ENCODE assay signal across 33 cellular contexts in genomic region chr17:34634551-34635160, GRCh38. TPM values are rescaled to one million over a fixed set of nuclear protein-coding genes. Genes with fewer than 3 reads are reported as not detected.
"Had no signal": no experiment of that assay in that cellular context is flagged by ENCODE, and none has a peak within 500 bp of the region (broad histone marks: within the 10 kb centered on the region; RNA-seq: fewer than 3 reads in every experiment).

No MANE protein-coding gene starts in this region.

- H3K9me3 ChIP-seq: esophagus squamous epithelium, gastroesophageal sphincter had no signal

- FAIRE-seq: astrocyte, bronchial epithelial cell, colon, endometrium, endothelial cell of umbilical vein had no signal

- DNase-seq: activated CD4-positive, alpha-beta memory T cell treated with anti-CD3 and anti-CD28 coated beads for 36 hours; activated CD4-positive, alpha-beta T cell treated with anti-CD3 and anti-CD28 coated beads for 36 hours; activated CD4-positive, alpha-beta T cell treated with anti-CD3 and anti-CD28 coated beads, Interleukin-2, amount 10 ng/mL, durations not matched to agents 24 days and 14 days; activated CD4-positive, CD25-positive, alpha-beta regulatory T cell; activated CD4-positive, CD25-positive, alpha-beta regulatory T cell treated with anti-CD3 and anti-CD28 coated beads, Interleukin-2, amount 50 U/mL, for 72 hours; activated CD8-positive, alpha-beta memory T cell treated with anti-CD3 and anti-CD28 coated beads, Interleukin-2, amount 10 ng/mL, durations not matched to agents 7 days and 5 days; activated CD8-positive, alpha-beta memory T cell treated with anti-CD3 and anti-CD28 coated beads, Interleukin-2, amount 50 U/mL, for 4 hours; activated CD8-positive, alpha-beta T cell treated with anti-CD3 and anti-CD28 coated beads, Interleukin-2, amount 10 ng/mL, durations not matched to agents 7 days and 5 days; activated gamma-delta T cell; activated naive CD4-positive, alpha-beta T cell; activated naive CD4-positive, alpha-beta T cell treated with anti-CD3 and anti-CD28 coated beads, Interleukin-2, amount 50 U/mL, for 16 hours; activated T-cell treated with anti-CD3 and anti-CD28 coated beads, Interleukin-2, amount 50 U/mL, for 1 hour; activated T-cell treated with anti-CD3 and anti-CD28 coated beads, Interleukin-2, amount 50 U/mL, for 48 hours; amniotic stem cell; anterior cingulate cortex; brain microvascular endothelial cell; cortex of kidney; dermis blood vessel endothelial cell; effector CD4-positive, alpha-beta T cell; esophagus squamous epithelium; foreskin melanocyte; T-helper 2 cell had no signal

- H3K36me3 ChIP-seq: brain microvascular endothelial cell, esophagus squamous epithelium, gastroesophageal sphincter had no signal

- ATAC-seq: activated CD4-positive, alpha-beta T cell treated with anti-CD3 and anti-CD28 coated beads for 36 hours; activated CD8-positive, alpha-beta memory T cell treated with anti-CD3 and anti-CD28 coated beads, Interleukin-2, amount 10 ng/mL, durations not matched to agents 7 days and 5 days; activated CD8-positive, alpha-beta T cell treated with anti-CD3 and anti-CD28 coated beads, Interleukin-2, amount 10 ng/mL, durations not matched to agents 7 days and 5 days; gastroesophageal sphincter had no signal

- H3K27ac ChIP-seq: brain microvascular endothelial cell, epithelial cell of prostate, esophagus squamous epithelium, gastroesophageal sphincter had no signal

- H3K4me3 ChIP-seq: esophagus squamous epithelium, gastroesophageal sphincter had no signal

RNA-seq across cellular contexts. Expression of gene TMEM132E, which starts 55.3 kb away (rescaled TPM):
- total RNA-seq: activated CD4-positive, alpha-beta memory T cell treated with anti-CD3 and anti-CD28 coated beads for 36 hours; activated CD4-positive, alpha-beta T cell treated with anti-CD3 and anti-CD28 coated beads for 36 hours; activated CD4-positive, alpha-beta T cell treated with anti-CD3 and anti-CD28 coated beads, Interleukin-2, amount 10 ng/mL, durations not matched to agents 24 days and 14 days; activated CD8-positive, alpha-beta memory T cell treated with anti-CD3 and anti-CD28 coated beads, Interleukin-2, amount 10 ng/mL, durations not matched to agents 7 days and 5 days; activated CD8-positive, alpha-beta T cell treated with anti-CD3 and anti-CD28 coated beads, Interleukin-2, amount 10 ng/mL, durations not matched to agents 7 days and 5 days; activated T-helper 1 cell treated with anti-CD3 and anti-CD28 coated beads, Interleukin-12 subunit alpha, Interleukin-12 subunit beta, Interleukin-2, Interleukin-4 antibody, amounts not matched to agents 30 ng/mL and 10 ng/mL and 1 ng/mL, durations not matched to agents 14 hours and 24 hours and 36 hours; bronchial epithelial cell; dermis blood vessel endothelial cell; endothelial cell of umbilical vein; fibroblast of lung; fibroblast of villous mesenchyme; glomerular endothelial cell had no signal
- polyA plus RNA-seq: endothelial cell of umbilical vein, fibroblast of lung had no signal
